1 cellular context compared by ENCODE assay signal in the genomic region with DNA sequence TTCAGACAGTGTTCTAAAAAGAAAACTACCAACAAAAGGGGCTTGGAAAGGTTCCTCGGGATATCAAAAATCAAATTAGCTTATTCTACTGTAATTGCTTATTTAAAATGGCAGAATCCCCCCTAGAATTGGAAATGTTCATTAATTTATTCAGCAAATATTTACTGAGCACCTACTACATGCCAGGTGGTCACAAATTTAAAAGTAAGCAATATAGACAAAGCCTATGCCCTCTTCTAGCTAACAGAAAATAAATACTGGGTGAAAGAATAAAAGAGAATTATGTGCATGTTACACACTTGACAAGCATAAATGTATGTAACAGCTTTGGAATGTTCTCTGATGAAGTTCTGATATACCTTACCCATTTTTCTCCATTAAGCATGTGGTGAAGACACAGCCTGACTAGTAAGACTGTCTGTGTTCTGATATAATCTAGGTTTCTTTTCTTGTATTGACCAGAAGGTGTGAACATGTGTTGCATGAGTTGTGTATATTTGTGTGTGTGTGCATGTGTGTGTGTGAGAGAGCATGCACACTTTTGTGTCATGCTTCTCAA.
TF ChIP-seq lines count a peak whose summit lies in the region.

No MANE protein-coding gene starts in this region.

TF ChIP-seq in K562, 482 proteins besides CTCF, POLR2A, EP300 and RAD21 (continued from another document):
- TF ChIP-seq, protein P1, sequence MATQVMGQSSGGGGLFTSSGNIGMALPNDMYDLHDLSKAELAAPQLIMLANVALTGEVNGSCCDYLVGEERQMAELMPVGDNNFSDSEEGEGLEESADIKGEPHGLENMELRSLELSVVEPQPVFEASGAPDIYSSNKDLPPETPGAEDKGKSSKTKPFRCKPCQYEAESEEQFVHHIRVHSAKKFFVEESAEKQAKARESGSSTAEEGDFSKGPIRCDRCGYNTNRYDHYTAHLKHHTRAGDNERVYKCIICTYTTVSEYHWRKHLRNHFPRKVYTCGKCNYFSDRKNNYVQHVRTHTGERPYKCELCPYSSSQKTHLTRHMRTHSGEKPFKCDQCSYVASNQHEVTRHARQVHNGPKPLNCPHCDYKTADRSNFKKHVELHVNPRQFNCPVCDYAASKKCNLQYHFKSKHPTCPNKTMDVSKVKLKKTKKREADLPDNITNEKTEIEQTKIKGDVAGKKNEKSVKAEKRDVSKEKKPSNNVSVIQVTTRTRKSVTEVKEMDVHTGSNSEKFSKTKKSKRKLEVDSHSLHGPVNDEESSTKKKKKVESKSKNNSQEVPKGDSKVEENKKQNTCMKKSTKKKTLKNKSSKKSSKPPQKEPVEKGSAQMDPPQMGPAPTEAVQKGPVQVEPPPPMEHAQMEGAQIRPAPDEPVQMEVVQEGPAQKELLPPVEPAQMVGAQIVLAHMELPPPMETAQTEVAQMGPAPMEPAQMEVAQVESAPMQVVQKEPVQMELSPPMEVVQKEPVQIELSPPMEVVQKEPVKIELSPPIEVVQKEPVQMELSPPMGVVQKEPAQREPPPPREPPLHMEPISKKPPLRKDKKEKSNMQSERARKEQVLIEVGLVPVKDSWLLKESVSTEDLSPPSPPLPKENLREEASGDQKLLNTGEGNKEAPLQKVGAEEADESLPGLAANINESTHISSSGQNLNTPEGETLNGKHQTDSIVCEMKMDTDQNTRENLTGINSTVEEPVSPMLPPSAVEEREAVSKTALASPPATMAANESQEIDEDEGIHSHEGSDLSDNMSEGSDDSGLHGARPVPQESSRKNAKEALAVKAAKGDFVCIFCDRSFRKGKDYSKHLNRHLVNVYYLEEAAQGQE (CRISPR knock-in tag; IDR thresholded peaks at IDR 0.05; ENCODE audit: low read depth) = no peak
- no peak for TF ChIP-seq BCL6 (CRISPR knock-in tag; IDR thresholded peaks at IDR 0.05)
- TF ChIP-seq RBM25 (IDR thresholded peaks at IDR 0.05; ENCODE audit: low read depth, low read length, severe bottlenecking) = peak; percentile 79
- peak; percentile 73 for TF ChIP-seq ADNP (tag; IDR thresholded peaks at IDR 0.05)
- TF ChIP-seq, protein P2, sequence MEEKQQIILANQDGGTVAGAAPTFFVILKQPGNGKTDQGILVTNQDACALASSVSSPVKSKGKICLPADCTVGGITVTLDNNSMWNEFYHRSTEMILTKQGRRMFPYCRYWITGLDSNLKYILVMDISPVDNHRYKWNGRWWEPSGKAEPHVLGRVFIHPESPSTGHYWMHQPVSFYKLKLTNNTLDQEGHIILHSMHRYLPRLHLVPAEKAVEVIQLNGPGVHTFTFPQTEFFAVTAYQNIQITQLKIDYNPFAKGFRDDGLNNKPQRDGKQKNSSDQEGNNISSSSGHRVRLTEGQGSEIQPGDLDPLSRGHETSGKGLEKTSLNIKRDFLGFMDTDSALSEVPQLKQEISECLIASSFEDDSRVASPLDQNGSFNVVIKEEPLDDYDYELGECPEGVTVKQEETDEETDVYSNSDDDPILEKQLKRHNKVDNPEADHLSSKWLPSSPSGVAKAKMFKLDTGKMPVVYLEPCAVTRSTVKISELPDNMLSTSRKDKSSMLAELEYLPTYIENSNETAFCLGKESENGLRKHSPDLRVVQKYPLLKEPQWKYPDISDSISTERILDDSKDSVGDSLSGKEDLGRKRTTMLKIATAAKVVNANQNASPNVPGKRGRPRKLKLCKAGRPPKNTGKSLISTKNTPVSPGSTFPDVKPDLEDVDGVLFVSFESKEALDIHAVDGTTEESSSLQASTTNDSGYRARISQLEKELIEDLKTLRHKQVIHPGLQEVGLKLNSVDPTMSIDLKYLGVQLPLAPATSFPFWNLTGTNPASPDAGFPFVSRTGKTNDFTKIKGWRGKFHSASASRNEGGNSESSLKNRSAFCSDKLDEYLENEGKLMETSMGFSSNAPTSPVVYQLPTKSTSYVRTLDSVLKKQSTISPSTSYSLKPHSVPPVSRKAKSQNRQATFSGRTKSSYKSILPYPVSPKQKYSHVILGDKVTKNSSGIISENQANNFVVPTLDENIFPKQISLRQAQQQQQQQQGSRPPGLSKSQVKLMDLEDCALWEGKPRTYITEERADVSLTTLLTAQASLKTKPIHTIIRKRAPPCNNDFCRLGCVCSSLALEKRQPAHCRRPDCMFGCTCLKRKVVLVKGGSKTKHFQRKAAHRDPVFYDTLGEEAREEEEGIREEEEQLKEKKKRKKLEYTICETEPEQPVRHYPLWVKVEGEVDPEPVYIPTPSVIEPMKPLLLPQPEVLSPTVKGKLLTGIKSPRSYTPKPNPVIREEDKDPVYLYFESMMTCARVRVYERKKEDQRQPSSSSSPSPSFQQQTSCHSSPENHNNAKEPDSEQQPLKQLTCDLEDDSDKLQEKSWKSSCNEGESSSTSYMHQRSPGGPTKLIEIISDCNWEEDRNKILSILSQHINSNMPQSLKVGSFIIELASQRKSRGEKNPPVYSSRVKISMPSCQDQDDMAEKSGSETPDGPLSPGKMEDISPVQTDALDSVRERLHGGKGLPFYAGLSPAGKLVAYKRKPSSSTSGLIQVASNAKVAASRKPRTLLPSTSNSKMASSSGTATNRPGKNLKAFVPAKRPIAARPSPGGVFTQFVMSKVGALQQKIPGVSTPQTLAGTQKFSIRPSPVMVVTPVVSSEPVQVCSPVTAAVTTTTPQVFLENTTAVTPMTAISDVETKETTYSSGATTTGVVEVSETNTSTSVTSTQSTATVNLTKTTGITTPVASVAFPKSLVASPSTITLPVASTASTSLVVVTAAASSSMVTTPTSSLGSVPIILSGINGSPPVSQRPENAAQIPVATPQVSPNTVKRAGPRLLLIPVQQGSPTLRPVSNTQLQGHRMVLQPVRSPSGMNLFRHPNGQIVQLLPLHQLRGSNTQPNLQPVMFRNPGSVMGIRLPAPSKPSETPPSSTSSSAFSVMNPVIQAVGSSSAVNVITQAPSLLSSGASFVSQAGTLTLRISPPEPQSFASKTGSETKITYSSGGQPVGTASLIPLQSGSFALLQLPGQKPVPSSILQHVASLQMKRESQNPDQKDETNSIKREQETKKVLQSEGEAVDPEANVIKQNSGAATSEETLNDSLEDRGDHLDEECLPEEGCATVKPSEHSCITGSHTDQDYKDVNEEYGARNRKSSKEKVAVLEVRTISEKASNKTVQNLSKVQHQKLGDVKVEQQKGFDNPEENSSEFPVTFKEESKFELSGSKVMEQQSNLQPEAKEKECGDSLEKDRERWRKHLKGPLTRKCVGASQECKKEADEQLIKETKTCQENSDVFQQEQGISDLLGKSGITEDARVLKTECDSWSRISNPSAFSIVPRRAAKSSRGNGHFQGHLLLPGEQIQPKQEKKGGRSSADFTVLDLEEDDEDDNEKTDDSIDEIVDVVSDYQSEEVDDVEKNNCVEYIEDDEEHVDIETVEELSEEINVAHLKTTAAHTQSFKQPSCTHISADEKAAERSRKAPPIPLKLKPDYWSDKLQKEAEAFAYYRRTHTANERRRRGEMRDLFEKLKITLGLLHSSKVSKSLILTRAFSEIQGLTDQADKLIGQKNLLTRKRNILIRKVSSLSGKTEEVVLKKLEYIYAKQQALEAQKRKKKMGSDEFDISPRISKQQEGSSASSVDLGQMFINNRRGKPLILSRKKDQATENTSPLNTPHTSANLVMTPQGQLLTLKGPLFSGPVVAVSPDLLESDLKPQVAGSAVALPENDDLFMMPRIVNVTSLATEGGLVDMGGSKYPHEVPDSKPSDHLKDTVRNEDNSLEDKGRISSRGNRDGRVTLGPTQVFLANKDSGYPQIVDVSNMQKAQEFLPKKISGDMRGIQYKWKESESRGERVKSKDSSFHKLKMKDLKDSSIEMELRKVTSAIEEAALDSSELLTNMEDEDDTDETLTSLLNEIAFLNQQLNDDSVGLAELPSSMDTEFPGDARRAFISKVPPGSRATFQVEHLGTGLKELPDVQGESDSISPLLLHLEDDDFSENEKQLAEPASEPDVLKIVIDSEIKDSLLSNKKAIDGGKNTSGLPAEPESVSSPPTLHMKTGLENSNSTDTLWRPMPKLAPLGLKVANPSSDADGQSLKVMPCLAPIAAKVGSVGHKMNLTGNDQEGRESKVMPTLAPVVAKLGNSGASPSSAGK (IDR thresholded peaks at IDR 0.05) = peak; percentile 53
